In the genomic region with DNA sequence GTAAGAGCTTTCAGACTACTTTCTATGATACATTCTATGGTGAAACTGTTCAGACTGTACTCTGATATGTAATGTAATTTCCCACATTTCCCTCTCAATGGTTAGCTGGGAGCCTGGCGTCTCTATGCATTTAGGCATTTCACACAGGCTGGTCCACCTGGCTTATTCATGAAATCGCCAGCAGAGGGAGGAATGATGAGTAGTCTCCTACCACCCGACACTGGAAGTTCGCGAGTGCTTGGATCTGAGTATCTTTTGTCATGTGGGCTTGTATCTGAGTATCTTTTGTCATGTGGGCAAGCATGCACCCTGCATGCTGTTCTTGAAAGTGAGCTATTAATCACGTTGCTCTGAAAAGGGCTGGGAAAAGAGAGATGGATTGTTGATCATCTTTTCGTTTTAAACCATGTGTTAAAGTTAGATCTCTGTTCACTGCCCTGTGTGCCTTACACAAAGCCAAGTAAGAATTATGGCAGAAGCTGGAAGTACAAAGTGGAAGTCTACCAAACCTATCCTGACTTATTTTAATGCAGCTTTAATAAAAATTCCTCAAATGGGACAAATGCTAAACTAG, we compare ENCODE assay signal across 10 cellular contexts.
DNase-seq lines count a peak whose midpoint lies in the region; ATAC-seq and TF ChIP-seq lines count a peak whose summit lies in the region.
"Had no signal": no experiment of that assay in that cellular context is flagged by ENCODE, and none has a peak within 500 bp of the region (broad histone marks: within the 10 kb centered on the region; RNA-seq: fewer than 3 reads in every experiment).

No MANE protein-coding gene starts in this region.

- H3K27ac ChIP-seq in DND-41 (ENCODE audit: low read length) (no peak overlapping the region), heart right ventricle (no peak overlapping the region)
- H3K27ac ChIP-seq: SK-N-MC had no signal

- no peak overlapping the region for H2AFZ ChIP-seq in DND-41 (ENCODE audit: low read depth, low read length)

- TF ChIP-seq CTCF in DND-41 (IDR thresholded peaks at IDR 0.05; ENCODE audit: borderline replicate concordance, extremely low read depth, low read length, poor library complexity, severe bottlenecking) (peak; percentile 48), heart right ventricle (IDR thresholded peaks at IDR 0.05) (peak in 8 of 9 donors; percentile 20 to 67 (median 50))

- no peak overlapping the region for H3K4me3 ChIP-seq in DND-41 (ENCODE audit: low read depth in 1 of 2, low read length in 2 of 2)
- no peak overlapping the region for H3K4me3 ChIP-seq in heart right ventricle
- H3K4me3 ChIP-seq: SK-N-MC had no signal

- H3K4me2 ChIP-seq in DND-41 (ENCODE audit: insufficient read depth, low read length) = no peak overlapping the region

- in situ Hi-C loops in SK-MEL-5 (cut with HindIII; ENCODE audit: low pct_unique_long_range_greater_than_20kb, low sequenced_read_pairs) = no loop called here

- DNase-seq in DND-41 (no peak), SK-MEL-5 (ENCODE audit: low read depth, low spot score) (peak; percentile 86), heart right ventricle (peak in 1 of 2 donors; percentile 29), GM19240 (ENCODE audit: insufficient read length, low spot score) (no peak), NCI-H345 treated with DMSO at 0.1 percent for 48 hours (lab: John Stamatoyannopoulos, UW; ENCODE audit: unreplicated experiment) (no peak)
- DNase-seq: left cardiac atrium had no signal

- H3K36me3 ChIP-seq in DND-41 (ENCODE audit: insufficient read depth, low read length) (no peaks in the 10 kb centered on the region), heart right ventricle (no peaks in the 10 kb centered on the region)

- no peak for ATAC-seq in DND-41 (ENCODE audit: insufficient read depth, low read depth)
- peak; percentile 52 for ATAC-seq in HG02798 (IDR thresholded peaks at IDR 0.05; ENCODE audit: poor library complexity, unreplicated experiment)
- ATAC-seq in heart right ventricle = peak in 1 of 8 donors; percentile 48
- ATAC-seq in GM21515 (IDR thresholded peaks at IDR 0.05; ENCODE audit: unreplicated experiment) = no peak
- no peak for ATAC-seq in GM19397 (IDR thresholded peaks at IDR 0.05; ENCODE audit: unreplicated experiment)

- H3K4me1 ChIP-seq in DND-41 (ENCODE audit: insufficient read depth, low read length) = no peaks in the 10 kb centered on the region
- H3K4me1 ChIP-seq in heart right ventricle = peaks cover 0 to 7% (median 0%) of the 10 kb centered on the region in 9 donors

- intact Hi-C loops in heart right ventricle (cut with DNase I) = loop anchor here in 4 of 10 donors (5.0 to 10.0 kb wide), 3 partner anchors 108 to 128 kb away; no protein-coding TSS in a partner anchor

- H3K9me3 ChIP-seq in DND-41 (ENCODE audit: insufficient read depth, low read length, severe bottlenecking) = no peaks in the 10 kb centered on the region
- no peaks in the 10 kb centered on the region for H3K9me3 ChIP-seq in heart right ventricle

- no peaks in the 10 kb centered on the region for H4K20me1 ChIP-seq in DND-41 (ENCODE audit: insufficient read depth, low read length)

- WGBS in heart right ventricle, 2 donors = 50 to 63% methylated on average over 7 of the region's 7 CpGs

- H3K27me3 ChIP-seq in DND-41 (ENCODE audit: insufficient read depth, low read length, poor library complexity) (peaks cover 3% of the 10 kb centered on the region), heart right ventricle (no peaks in the 10 kb centered on the region)

- no peak overlapping the region for H3K9ac ChIP-seq in DND-41 (ENCODE audit: low read depth, low read length)

- H3K79me2 ChIP-seq in DND-41 (ENCODE audit: insufficient read depth, low read length) = no peaks in the 10 kb centered on the region
